1 cellular context compared by ENCODE assay signal in the genomic region with DNA sequence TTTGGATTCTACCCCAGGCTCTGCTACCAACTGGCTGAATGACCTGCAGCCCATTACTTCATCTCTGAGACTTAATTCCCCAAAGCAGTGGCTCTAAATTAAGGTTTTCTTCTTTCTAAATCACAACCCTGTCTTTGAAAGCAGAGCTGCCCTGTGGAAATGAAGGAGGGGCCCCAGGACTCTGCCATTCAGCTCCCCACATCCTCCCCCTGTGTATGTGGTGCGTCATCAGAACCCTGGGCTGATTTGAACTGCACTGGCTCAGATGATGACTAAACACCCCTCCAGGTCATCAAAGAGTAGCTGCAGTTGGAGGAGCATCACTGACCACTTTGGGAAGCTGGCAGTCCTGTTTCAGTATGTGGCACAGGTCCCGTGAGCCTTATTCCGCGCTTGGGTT.
TF ChIP-seq lines count a peak whose summit lies in the region.

No MANE protein-coding gene starts in this region.

TF ChIP-seq in GM23338, 12 proteins besides CTCF, POLR2A, EP300 and RAD21 (continued from another document):
- TF ChIP-seq, protein P1, sequence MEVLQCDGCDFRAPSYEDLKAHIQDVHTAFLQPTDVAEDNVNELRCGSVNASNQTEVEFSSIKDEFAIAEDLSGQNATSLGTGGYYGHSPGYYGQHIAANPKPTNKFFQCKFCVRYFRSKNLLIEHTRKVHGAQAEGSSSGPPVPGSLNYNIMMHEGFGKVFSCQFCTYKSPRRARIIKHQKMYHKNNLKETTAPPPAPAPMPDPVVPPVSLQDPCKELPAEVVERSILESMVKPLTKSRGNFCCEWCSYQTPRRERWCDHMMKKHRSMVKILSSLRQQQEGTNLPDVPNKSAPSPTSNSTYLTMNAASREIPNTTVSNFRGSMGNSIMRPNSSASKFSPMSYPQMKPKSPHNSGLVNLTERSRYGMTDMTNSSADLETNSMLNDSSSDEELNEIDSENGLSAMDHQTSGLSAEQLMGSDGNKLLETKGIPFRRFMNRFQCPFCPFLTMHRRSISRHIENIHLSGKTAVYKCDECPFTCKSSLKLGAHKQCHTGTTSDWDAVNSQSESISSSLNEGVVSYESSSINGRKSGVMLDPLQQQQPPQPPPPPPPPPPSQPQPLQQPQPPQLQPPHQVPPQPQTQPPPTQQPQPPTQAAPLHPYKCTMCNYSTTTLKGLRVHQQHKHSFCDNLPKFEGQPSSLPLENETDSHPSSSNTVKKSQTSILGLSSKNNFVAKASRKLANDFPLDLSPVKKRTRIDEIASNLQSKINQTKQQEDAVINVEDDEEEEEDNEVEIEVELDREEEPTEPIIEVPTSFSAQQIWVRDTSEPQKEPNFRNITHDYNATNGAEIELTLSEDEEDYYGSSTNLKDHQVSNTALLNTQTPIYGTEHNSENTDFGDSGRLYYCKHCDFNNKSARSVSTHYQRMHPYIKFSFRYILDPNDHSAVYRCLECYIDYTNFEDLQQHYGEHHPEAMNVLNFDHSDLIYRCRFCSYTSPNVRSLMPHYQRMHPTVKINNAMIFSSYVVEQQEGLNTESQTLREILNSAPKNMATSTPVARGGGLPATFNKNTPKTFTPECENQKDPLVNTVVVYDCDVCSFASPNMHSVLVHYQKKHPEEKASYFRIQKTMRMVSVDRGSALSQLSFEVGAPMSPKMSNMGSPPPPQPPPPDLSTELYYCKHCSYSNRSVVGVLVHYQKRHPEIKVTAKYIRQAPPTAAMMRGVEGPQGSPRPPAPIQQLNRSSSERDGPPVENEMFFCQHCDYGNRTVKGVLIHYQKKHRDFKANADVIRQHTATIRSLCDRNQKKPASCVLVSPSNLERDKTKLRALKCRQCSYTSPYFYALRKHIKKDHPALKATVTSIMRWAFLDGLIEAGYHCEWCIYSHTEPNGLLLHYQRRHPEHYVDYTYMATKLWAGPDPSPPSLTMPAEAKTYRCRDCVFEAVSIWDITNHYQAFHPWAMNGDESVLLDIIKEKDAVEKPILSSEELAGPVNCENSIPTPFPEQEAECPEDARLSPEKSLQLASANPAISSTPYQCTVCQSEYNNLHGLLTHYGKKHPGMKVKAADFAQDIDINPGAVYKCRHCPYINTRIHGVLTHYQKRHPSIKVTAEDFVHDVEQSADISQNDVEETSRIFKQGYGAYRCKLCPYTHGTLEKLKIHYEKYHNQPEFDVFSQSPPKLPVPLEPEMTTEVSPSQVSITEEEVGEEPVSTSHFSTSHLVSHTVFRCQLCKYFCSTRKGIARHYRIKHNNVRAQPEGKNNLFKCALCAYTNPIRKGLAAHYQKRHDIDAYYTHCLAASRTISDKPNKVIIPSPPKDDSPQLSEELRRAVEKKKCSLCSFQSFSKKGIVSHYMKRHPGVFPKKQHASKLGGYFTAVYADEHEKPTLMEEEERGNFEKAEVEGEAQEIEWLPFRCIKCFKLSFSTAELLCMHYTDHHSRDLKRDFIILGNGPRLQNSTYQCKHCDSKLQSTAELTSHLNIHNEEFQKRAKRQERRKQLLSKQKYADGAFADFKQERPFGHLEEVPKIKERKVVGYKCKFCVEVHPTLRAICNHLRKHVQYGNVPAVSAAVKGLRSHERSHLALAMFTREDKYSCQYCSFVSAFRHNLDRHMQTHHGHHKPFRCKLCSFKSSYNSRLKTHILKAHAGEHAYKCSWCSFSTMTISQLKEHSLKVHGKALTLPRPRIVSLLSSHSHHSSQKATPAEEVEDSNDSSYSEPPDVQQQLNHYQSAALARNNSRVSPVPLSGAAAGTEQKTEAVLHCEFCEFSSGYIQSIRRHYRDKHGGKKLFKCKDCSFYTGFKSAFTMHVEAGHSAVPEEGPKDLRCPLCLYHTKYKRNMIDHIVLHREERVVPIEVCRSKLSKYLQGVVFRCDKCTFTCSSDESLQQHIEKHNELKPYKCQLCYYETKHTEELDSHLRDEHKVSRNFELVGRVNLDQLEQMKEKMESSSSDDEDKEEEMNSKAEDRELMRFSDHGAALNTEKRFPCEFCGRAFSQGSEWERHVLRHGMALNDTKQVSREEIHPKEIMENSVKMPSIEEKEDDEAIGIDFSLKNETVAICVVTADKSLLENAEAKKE (CRISPR knock-in tag; IDR thresholded peaks at IDR 0.05) = no peak
- TF ChIP-seq JUNB (IDR thresholded peaks at IDR 0.05; ENCODE audit: unreplicated experiment) = no peak
- TF ChIP-seq, protein P2, sequence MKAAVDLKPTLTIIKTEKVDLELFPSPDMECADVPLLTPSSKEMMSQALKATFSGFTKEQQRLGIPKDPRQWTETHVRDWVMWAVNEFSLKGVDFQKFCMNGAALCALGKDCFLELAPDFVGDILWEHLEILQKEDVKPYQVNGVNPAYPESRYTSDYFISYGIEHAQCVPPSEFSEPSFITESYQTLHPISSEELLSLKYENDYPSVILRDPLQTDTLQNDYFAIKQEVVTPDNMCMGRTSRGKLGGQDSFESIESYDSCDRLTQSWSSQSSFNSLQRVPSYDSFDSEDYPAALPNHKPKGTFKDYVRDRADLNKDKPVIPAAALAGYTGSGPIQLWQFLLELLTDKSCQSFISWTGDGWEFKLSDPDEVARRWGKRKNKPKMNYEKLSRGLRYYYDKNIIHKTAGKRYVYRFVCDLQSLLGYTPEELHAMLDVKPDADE (IDR thresholded peaks at IDR 0.05) = no peak
- TF ChIP-seq POLR2AphosphoS5 (IDR thresholded peaks at IDR 0.05; ENCODE audit: low read depth) = no peak
- TF ChIP-seq, protein P3, sequence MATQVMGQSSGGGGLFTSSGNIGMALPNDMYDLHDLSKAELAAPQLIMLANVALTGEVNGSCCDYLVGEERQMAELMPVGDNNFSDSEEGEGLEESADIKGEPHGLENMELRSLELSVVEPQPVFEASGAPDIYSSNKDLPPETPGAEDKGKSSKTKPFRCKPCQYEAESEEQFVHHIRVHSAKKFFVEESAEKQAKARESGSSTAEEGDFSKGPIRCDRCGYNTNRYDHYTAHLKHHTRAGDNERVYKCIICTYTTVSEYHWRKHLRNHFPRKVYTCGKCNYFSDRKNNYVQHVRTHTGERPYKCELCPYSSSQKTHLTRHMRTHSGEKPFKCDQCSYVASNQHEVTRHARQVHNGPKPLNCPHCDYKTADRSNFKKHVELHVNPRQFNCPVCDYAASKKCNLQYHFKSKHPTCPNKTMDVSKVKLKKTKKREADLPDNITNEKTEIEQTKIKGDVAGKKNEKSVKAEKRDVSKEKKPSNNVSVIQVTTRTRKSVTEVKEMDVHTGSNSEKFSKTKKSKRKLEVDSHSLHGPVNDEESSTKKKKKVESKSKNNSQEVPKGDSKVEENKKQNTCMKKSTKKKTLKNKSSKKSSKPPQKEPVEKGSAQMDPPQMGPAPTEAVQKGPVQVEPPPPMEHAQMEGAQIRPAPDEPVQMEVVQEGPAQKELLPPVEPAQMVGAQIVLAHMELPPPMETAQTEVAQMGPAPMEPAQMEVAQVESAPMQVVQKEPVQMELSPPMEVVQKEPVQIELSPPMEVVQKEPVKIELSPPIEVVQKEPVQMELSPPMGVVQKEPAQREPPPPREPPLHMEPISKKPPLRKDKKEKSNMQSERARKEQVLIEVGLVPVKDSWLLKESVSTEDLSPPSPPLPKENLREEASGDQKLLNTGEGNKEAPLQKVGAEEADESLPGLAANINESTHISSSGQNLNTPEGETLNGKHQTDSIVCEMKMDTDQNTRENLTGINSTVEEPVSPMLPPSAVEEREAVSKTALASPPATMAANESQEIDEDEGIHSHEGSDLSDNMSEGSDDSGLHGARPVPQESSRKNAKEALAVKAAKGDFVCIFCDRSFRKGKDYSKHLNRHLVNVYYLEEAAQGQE (IDR thresholded peaks at IDR 0.05; ENCODE audit: unreplicated experiment) = no peak
TF ChIP-seq in GM23338: peak in this region for 0.
